ENCODE assay signal across 9 cellular contexts in genomic region chr7:128067983-128068382, GRCh38.
"Had no signal": no experiment of that assay in that cellular context is flagged by ENCODE, and none has a peak within 500 bp of the region (broad histone marks: within the 10 kb centered on the region; RNA-seq: fewer than 3 reads in every experiment).

No MANE protein-coding gene starts in this region.

- DNase-seq: activated CD4-positive, alpha-beta T cell treated with anti-CD3 and anti-CD28 coated beads, Interleukin-2, amount 50 U/mL, for 48 hours; activated CD4-positive, CD25-positive, alpha-beta regulatory T cell treated with anti-CD3 and anti-CD28 coated beads, Interleukin-2, amount 50 U/mL, for 72 hours; kidney; left ventricle myocardium inferior; mesendoderm; stimulated activated CD4-positive, alpha-beta T cell treated with anti-CD3 and anti-CD28 coated beads, Interleukin-2, amount 100 ng/mL, for 48 hours; stomach had no signal

- H3K4me3 ChIP-seq: cardiac muscle cell, left ventricle myocardium inferior, stomach, thoracic aorta had no signal

- H3K9me3 ChIP-seq: left ventricle myocardium inferior, stomach, thoracic aorta had no signal

- H3K27me3 ChIP-seq: cardiac muscle cell, stomach had no signal

- H3K27ac ChIP-seq: cardiac muscle cell, left ventricle myocardium inferior, stomach, thoracic aorta had no signal

- H3K4me1 ChIP-seq: left ventricle myocardium inferior, stomach had no signal

- H3K36me3 ChIP-seq: cardiac muscle cell, thoracic aorta had no signal
